1 cellular context compared by ENCODE assay signal in the genomic region with DNA sequence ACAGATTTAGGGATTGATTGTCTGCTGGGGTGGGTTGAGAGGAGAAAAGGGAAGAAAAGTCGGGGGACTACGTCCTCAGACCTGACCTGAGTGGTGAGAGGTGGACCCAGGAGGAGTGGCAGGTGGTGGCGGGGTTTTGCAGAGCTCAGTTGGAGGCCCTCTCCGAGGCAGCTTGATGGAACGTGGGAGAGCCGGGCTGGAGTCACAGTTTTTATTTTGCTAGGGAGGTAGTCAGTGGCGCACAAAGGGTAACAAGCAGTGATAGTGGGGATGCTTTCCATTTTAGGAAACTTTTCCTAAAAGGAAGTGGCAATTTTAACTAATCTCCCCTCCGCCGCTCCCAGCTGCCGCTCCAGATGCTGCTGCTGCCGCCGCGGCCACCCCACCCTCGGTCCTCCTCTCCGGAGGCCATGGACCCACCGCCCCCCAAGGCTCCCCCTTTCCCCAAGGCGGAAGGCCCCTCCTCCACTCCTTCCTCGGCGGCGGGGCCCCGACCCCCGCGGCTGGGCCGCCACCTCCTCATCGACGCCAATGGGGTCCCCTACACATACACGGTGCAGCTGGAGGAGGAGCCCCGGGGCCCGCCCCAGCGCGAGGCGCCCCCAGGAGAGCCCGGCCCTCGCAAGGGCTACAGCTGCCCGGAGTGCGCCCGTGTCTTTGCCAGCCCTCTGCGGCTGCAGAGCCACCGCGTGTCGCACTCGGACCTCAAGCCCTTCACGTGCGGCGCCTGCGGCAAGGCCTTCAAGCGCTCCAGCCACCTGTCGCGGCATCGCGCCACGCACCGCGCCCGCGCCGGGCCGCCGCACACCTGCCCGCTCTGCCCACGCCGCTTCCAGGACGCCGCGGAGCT.
A peak's percentile ranks its signal among the peaks of the same experiment; 100 is the strongest.
TF ChIP-seq lines count a peak whose summit lies in the region.

No MANE protein-coding gene starts in this region.

TF ChIP-seq in HepG2, 621 proteins besides CTCF, POLR2A, EP300 and RAD21 (continued from another document and continues in another):
- TF ChIP-seq, protein P1, sequence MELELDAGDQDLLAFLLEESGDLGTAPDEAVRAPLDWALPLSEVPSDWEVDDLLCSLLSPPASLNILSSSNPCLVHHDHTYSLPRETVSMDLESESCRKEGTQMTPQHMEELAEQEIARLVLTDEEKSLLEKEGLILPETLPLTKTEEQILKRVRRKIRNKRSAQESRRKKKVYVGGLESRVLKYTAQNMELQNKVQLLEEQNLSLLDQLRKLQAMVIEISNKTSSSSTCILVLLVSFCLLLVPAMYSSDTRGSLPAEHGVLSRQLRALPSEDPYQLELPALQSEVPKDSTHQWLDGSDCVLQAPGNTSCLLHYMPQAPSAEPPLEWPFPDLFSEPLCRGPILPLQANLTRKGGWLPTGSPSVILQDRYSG (CRISPR knock-in tag; IDR thresholded peaks at IDR 0.05): peak; percentile 29; the same call in 1 of the 2 replicates
- 0 out of 2 replicates have a peak, but pooled peaks have one; percentile 3 for TF ChIP-seq ZNF451 (CRISPR knock-in tag; IDR thresholded peaks at IDR 0.05)
- TF ChIP-seq PRPF4 (IDR thresholded peaks at IDR 0.05; ENCODE audit: low read depth, low read length, poor library complexity, severe bottlenecking): no peak
- TF ChIP-seq ZNF674 (CRISPR knock-in tag; IDR thresholded peaks at IDR 0.05; ENCODE audit: low read depth): 0 out of 2 replicates have a peak, but pooled peaks have one; percentile 27
- TF ChIP-seq SYNCRIP (IDR thresholded peaks at IDR 0.05; ENCODE audit: insufficient read depth, low read depth, low read length): no peak
- 0 out of 2 replicates have a peak, but pooled peaks have one; percentile 56 for TF ChIP-seq ZNF280B (CRISPR knock-in tag; IDR thresholded peaks at IDR 0.05; ENCODE audit: borderline replicate concordance)
- no peak for TF ChIP-seq NFATC3 (CRISPR knock-in tag; IDR thresholded peaks at IDR 0.05)
- TF ChIP-seq BHLHE40 (IDR thresholded peaks at IDR 0.05; ENCODE audit: low read length): no peak; the same call in 1 of the 2 replicates
- no peak for TF ChIP-seq NR2C2 (CRISPR knock-in tag; IDR thresholded peaks at IDR 0.05; ENCODE audit: borderline replicate concordance)
- TF ChIP-seq SSRP1 (CRISPR knock-in tag; IDR thresholded peaks at IDR 0.05): 0 out of 2 replicates have a peak, but pooled peaks have one; percentile 17
- TF ChIP-seq POGK (CRISPR knock-in tag; conservative IDR thresholded peaks at IDR 0.05): no peak
- no peak for TF ChIP-seq NFE2L1 (CRISPR knock-in tag; IDR thresholded peaks at IDR 0.05; ENCODE audit: borderline replicate concordance)
- TF ChIP-seq GTF3A (CRISPR knock-in tag; conservative IDR thresholded peaks at IDR 0.05): no peak
- no peak for TF ChIP-seq ZNF44 (CRISPR knock-in tag; IDR thresholded peaks at IDR 0.05)
- TF ChIP-seq ZNF670 (CRISPR knock-in tag; IDR thresholded peaks at IDR 0.05; ENCODE audit: borderline replicate concordance): no peak
- TF ChIP-seq RBFOX2 (IDR thresholded peaks at IDR 0.05; ENCODE audit: low read depth, low read length): peak; percentile 81
- TF ChIP-seq TCF7L2 (IDR thresholded peaks at IDR 0.05; ENCODE audit: low read depth, low read length): no peak
- no peak for TF ChIP-seq ZNF136 (CRISPR knock-in tag; IDR thresholded peaks at IDR 0.05; ENCODE audit: low read depth)
- TF ChIP-seq NCOA2 (CRISPR knock-in tag; IDR thresholded peaks at IDR 0.05): no peak
- peak; percentile 55; the same call in 1 of the 2 replicates for TF ChIP-seq TFDP1 (CRISPR knock-in tag; IDR thresholded peaks at IDR 0.05; ENCODE audit: borderline replicate concordance)
- TF ChIP-seq, protein P2, sequence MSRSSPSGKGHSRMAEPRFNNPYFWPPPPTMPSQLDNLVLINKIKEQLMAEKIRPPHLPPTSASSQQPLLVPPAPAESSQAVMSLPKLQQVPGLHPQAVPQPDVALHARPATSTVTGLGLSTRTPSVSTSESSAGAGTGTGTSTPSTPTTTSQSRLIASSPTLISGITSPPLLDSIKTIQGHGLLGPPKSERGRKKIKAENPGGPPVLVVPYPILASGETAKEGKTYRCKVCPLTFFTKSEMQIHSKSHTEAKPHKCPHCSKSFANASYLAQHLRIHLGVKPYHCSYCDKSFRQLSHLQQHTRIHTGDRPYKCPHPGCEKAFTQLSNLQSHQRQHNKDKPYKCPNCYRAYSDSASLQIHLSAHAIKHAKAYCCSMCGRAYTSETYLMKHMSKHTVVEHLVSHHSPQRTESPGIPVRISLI (CRISPR knock-in tag; IDR thresholded peaks at IDR 0.05; ENCODE audit: borderline replicate concordance): no peak
- TF ChIP-seq, protein P3, sequence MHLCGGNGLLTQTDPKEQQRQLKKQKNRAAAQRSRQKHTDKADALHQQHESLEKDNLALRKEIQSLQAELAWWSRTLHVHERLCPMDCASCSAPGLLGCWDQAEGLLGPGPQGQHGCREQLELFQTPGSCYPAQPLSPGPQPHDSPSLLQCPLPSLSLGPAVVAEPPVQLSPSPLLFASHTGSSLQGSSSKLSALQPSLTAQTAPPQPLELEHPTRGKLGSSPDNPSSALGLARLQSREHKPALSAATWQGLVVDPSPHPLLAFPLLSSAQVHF (CRISPR knock-in tag; IDR thresholded peaks at IDR 0.05): peak; percentile 87
- TF ChIP-seq KLF6 (CRISPR knock-in tag; IDR thresholded peaks at IDR 0.05): no peak
- no peak for TF ChIP-seq CBX1 (IDR thresholded peaks at IDR 0.05; ENCODE audit: low read depth)
- no peak for TF ChIP-seq MAZ (IDR thresholded peaks at IDR 0.05; ENCODE audit: borderline replicate concordance, low read depth, low read length)
- 0 out of 2 replicates have a peak, but pooled peaks have one; percentile 28 for TF ChIP-seq MAZ (CRISPR knock-in tag; IDR thresholded peaks at IDR 0.05; ENCODE audit: low read depth)
- TF ChIP-seq ZFP41 (CRISPR knock-in tag; IDR thresholded peaks at IDR 0.05; ENCODE audit: borderline replicate concordance): no peak
- no peak for TF ChIP-seq FOXO4 (CRISPR knock-in tag; conservative IDR thresholded peaks at IDR 0.05)
- no peak for TF ChIP-seq ZNF792 (CRISPR knock-in tag; IDR thresholded peaks at IDR 0.05)
- no peak for TF ChIP-seq KAT7 (CRISPR knock-in tag; IDR thresholded peaks at IDR 0.05; ENCODE audit: borderline replicate concordance)
- peak; percentile 81 for TF ChIP-seq HOXA3 (CRISPR knock-in tag; IDR thresholded peaks at IDR 0.05)
- TF ChIP-seq MIER3 (CRISPR knock-in tag; IDR thresholded peaks at IDR 0.05; ENCODE audit: borderline replicate concordance): no peak
- TF ChIP-seq ADNP (CRISPR knock-in tag; IDR thresholded peaks at IDR 0.05): no peak
- no peak for TF ChIP-seq ZNF232 (CRISPR knock-in tag; IDR thresholded peaks at IDR 0.05; ENCODE audit: borderline replicate concordance)
- 0 out of 2 replicates have a peak, but pooled peaks have one; percentile 10 for TF ChIP-seq ZBTB33 (CRISPR knock-in tag; IDR thresholded peaks at IDR 0.05)
- no peak for TF ChIP-seq PTBP1 (IDR thresholded peaks at IDR 0.05; ENCODE audit: low read depth, low read length, poor library complexity, severe bottlenecking)
- TF ChIP-seq PHB2 (IDR thresholded peaks at IDR 0.05; ENCODE audit: partially characterized antibody): no peak
- peak; percentile 41; the same call in 1 of the 2 replicates for TF ChIP-seq ZNF253 (CRISPR knock-in tag; IDR thresholded peaks at IDR 0.05; ENCODE audit: borderline replicate concordance)
